ENCODE assay signal across 8 cellular contexts in genomic region chr10:14879801-14880193, GRCh38. TPM values are rescaled to one million over a fixed set of nuclear protein-coding genes. Genes with fewer than 3 reads are reported as not detected.
DNase-seq lines count a peak whose midpoint lies in the region; ATAC-seq and TF ChIP-seq lines count a peak whose summit lies in the region.

No MANE protein-coding gene starts in this region.

- DNase-seq in BE2C (no peak), choroid plexus epithelial cell (ENCODE audit: low read depth) (no peak), NCI-H2171 treated with DMSO at 0.1 percent for 48 hours (lab: John Stamatoyannopoulos, UW) (no peak), mesenteric fat pad (ENCODE audit: low spot score) (no peak)
- peak in 3 of 10 donors; percentile 5 to 39 (median 10) for DNase-seq in naive thymus-derived CD8-positive, alpha-beta T cell
- no peak for DNase-seq in NK-92 treated with Interleukin-12 subunit alpha and Interleukin-12 subunit beta, amount 100 ng/mL, for 24 hours (lab: John Stamatoyannopoulos, UW)

- TF ChIP-seq CTCF in BE2C (IDR thresholded peaks at IDR 0.05; ENCODE audit: low read depth, low read length), result no peak
- no peak for TF ChIP-seq CTCF in KMS-11 (conservative IDR thresholded peaks at IDR 0.05; ENCODE audit: low read depth, low read length)
- TF ChIP-seq CTCF in choroid plexus epithelial cell (conservative IDR thresholded peaks at IDR 0.05; ENCODE audit: low read depth, low read length), result no peak

- peak overlapping the region; percentile 87 to 94 (median 90) for H3K4me3 Mint-ChIP-seq in naive thymus-derived CD8-positive, alpha-beta T cell

- no peaks in the 10 kb centered on the region for H3K9me3 Mint-ChIP-seq in naive thymus-derived CD8-positive, alpha-beta T cell

- peak overlapping the region; percentile 70; the same call in 1 of the 2 replicates for H3K27ac ChIP-seq in KMS-11

- H3K79me2 ChIP-seq in KMS-11 (ENCODE audit: insufficient read depth, low read depth), result peaks cover 73% of the 10 kb centered on the region

- H4K20me1 ChIP-seq in KMS-11 (ENCODE audit: insufficient read depth), result peaks cover 6% of the 10 kb centered on the region; the same call in 1 of the 2 replicates

- H3K36me3 Mint-ChIP-seq in naive thymus-derived CD8-positive, alpha-beta T cell, result no peaks in the 10 kb centered on the region

- no peaks in the 10 kb centered on the region for H3K9me3 ChIP-seq in BE2C

- H3K4me3 ChIP-seq in BE2C (ENCODE audit: low read depth, low read length) (peak overlapping the region; percentile 95), KMS-11 (IDR thresholded peaks at IDR 0.05; ENCODE audit: insufficient read depth, low read depth, low read length) (peak overlapping the region; percentile 36), choroid plexus epithelial cell (ENCODE audit: low read depth, low read length) (peak overlapping the region; percentile 69)

- H3K27ac Mint-ChIP-seq in naive thymus-derived CD8-positive, alpha-beta T cell, result peak overlapping the region; percentile 51 to 93 (median 84)

- H3K27me3 ChIP-seq in BE2C, result no peaks in the 10 kb centered on the region
- H3K27me3 ChIP-seq in KMS-11 (ENCODE audit: insufficient read depth, low read depth), result no peaks in the 10 kb centered on the region

- POLR2A ChIA-PET in naive thymus-derived CD8-positive, alpha-beta T cell (lab: Charles Lee), result interaction anchor here (0.7 to 2.9 kb wide), 4 partner anchors 14 to 103 kb away, joined by 3 to 20 read pairs (median 4); partner anchors contain the start of gene MEIG1

- H3K4me2 ChIP-seq in KMS-11, result peak overlapping the region; percentile 87

- ATAC-seq in naive thymus-derived CD8-positive, alpha-beta T cell, result no peak
- ATAC-seq in HG03097 (IDR thresholded peaks at IDR 0.05; ENCODE audit: low FRiP score, unreplicated experiment), result no peak

- H3K27me3 Mint-ChIP-seq in naive thymus-derived CD8-positive, alpha-beta T cell, result no peaks in the 10 kb centered on the region

- H3K4me1 ChIP-seq in BE2C, result no peaks in the 10 kb centered on the region; the same call in 1 of the 2 replicates
- peaks cover 28% of the 10 kb centered on the region for H3K4me1 ChIP-seq in KMS-11 (ENCODE audit: low read depth, poor library complexity, severe bottlenecking)

- H3K4me1 Mint-ChIP-seq in naive thymus-derived CD8-positive, alpha-beta T cell, result peaks cover 13 to 37% (median 34%) of the 10 kb centered on the region in 4 donors

- H3K9ac ChIP-seq in KMS-11, result peak overlapping the region; percentile 89

- H2AFZ ChIP-seq in KMS-11 (ENCODE audit: low read depth), result peak overlapping the region; percentile 60; the same call in 1 of the 2 replicates

- H3K36me3 ChIP-seq in BE2C (peaks cover 8% of the 10 kb centered on the region), KMS-11 (ENCODE audit: insufficient read depth) (no peaks in the 10 kb centered on the region)

RNA-seq across cellular contexts. Expression of gene SUV39H2, which starts 1.1 kb away (rescaled TPM):
- 7.7 TPM for polyA plus RNA-seq in BE2C (2012; ENCODE audit: insufficient read depth, insufficient read length, low read depth)
- total RNA-seq in naive thymus-derived CD8-positive, alpha-beta T cell, result 1 to 10 TPM; 3.9 to 4.4 TPM
- polyA plus RNA-seq in naive thymus-derived CD8-positive, alpha-beta T cell, result 1 to 10 TPM; 2.8 to 8.6 (median 3.7) TPM
- total RNA-seq in mesenteric fat pad, result 8.6 TPM

RNA-seq across cellular contexts. Expression of gene HSPA14, which starts 41.7 kb away (rescaled TPM):
- 17.1 TPM for polyA plus RNA-seq in BE2C (2012; ENCODE audit: insufficient read depth, insufficient read length, low read depth)
- total RNA-seq in naive thymus-derived CD8-positive, alpha-beta T cell, result 10 to 100 TPM; 16.7 to 18.1 TPM
- 10 to 100 TPM; 15.1 to 18.9 (median 17.6) TPM for polyA plus RNA-seq in naive thymus-derived CD8-positive, alpha-beta T cell
- total RNA-seq in mesenteric fat pad, result 12.1 TPM

RNA-seq across cellular contexts. Expression of gene MSANTD7, which starts 41.7 kb away (rescaled TPM):
- 12.3 TPM for polyA plus RNA-seq in BE2C (2012; ENCODE audit: insufficient read depth, insufficient read length, low read depth)
- 10 to 100 TPM; 13.6 to 15.3 TPM for total RNA-seq in naive thymus-derived CD8-positive, alpha-beta T cell
- polyA plus RNA-seq in naive thymus-derived CD8-positive, alpha-beta T cell, result 1 to 10 TPM; 4.6 to 9.9 (median 9.2) TPM
- 8.6 TPM for total RNA-seq in mesenteric fat pad

RNA-seq across cellular contexts. Expression of gene CDNF, which starts 42.0 kb away (rescaled TPM):
- polyA plus RNA-seq in BE2C (2012; ENCODE audit: insufficient read depth, insufficient read length, low read depth), result 1.5 TPM
- total RNA-seq in naive thymus-derived CD8-positive, alpha-beta T cell, result 1 to 10 TPM; 4.9 to 6.2 TPM
- polyA plus RNA-seq in naive thymus-derived CD8-positive, alpha-beta T cell, result 1 to 10 TPM; 1.4 to 2.6 (median 2.2) TPM
- 1.4 TPM for total RNA-seq in mesenteric fat pad

Comparison
In these comparisons a context has a peak if more than half of its experiments do, and no peak if none do; other contexts are left out.
1. H3K4me3 ChIP-seq: peak in every context shown above with its lines; median percentile 95 in BE2C; 69 in choroid plexus epithelial cell; 36 in KMS-11.